Comparison of ENCODE assay signal across 20 cellular contexts in genomic region chr10:88943778-88944177, GRCh38. TPM values are rescaled to one million over a fixed set of nuclear protein-coding genes. Genes with fewer than 3 reads are reported as not detected.
DNase-seq lines count a peak whose midpoint lies in the region; ATAC-seq and TF ChIP-seq lines count a peak whose summit lies in the region.
"Had no signal": no experiment of that assay in that cellular context is flagged by ENCODE, and none has a peak within 500 bp of the region (broad histone marks: within the 10 kb centered on the region; RNA-seq: fewer than 3 reads in every experiment).

No MANE protein-coding gene starts in this region.

- peaks cover 0 to 55% (median 0%) of the 10 kb centered on the region in 11 experiments; a peak in 4 of 22 replicates for H3K36me3 ChIP-seq in BLaER1 treated with 17β-estradiol and CSF1 and Interleukin-3, amounts not matched to agents 10 nM and 100 nM
- H3K36me3 ChIP-seq in tibial artery (peaks cover 95 to 97% (median 96%) of the 10 kb centered on the region in 3 donors), lower lobe of right lung (peaks cover 38% of the 10 kb centered on the region)
- H3K36me3 ChIP-seq: SJCRH30 had no signal

- H3K4me1 Mint-ChIP-seq in chondrocyte (ENCODE audit: low read depth) (peaks cover 80% of the 10 kb centered on the region), osteocyte (ENCODE audit: unreplicated experiment) (peaks cover 23% of the 10 kb centered on the region), MCF 10A (ENCODE audit: insufficient read depth, unreplicated experiment) (no peaks in the 10 kb centered on the region)

- no peaks in the 10 kb centered on the region for H3K9me3 ChIP-seq in BLaER1 treated with 17β-estradiol and CSF1 and Interleukin-3, amounts not matched to agents 10 nM and 100 nM (replicated peaks in 1 of 11)
- H3K9me3 ChIP-seq in tibial artery, result no peaks in the 10 kb centered on the region
- H3K9me3 ChIP-seq in lower lobe of right lung, result no peaks in the 10 kb centered on the region
- H3K9me3 ChIP-seq: SJCRH30 had no signal

- H4K20me1 ChIP-seq in BLaER1 treated with 17β-estradiol and CSF1 and Interleukin-3, amounts not matched to agents 10 nM and 100 nM, result peaks cover 0 to 22% (median 0%) of the 10 kb centered on the region in 11 experiments; a peak in 2 of 22 replicates

- no peak overlapping the region for H3K9ac ChIP-seq in BLaER1 treated with 17β-estradiol and CSF1 and Interleukin-3, amounts not matched to agents 10 nM and 100 nM
- H3K9ac ChIP-seq: KMS-11 had no signal

- H3K4me1 ChIP-seq in BLaER1 treated with 17β-estradiol and CSF1 and Interleukin-3, amounts not matched to agents 10 nM and 100 nM, result peaks cover 17 to 32% (median 21%) of the 10 kb centered on the region in 10 experiments
- H3K4me1 ChIP-seq in tibial artery (peaks cover 0 to 85% (median 55%) of the 10 kb centered on the region in 4 donors), lower lobe of right lung (no peaks in the 10 kb centered on the region)
- H3K4me1 ChIP-seq: SJCRH30 had no signal

- CTCF ChIA-PET in MCF 10A (lab: Yijun Ruan, JAX), result interaction anchor here (0.7 to 3.4 kb wide), 7 partner anchors 8 to 274 kb away, joined by 3 to 26 read pairs (median 9); no protein-coding TSS in a partner anchor

- no TSS peak for BruUV-seq in MCF 10A (replicated peaks; lab: Mats Ljungman, UMichigan)

- DNase-seq in chondrocyte (ENCODE audit: low spot score) (no peak), osteocyte (ENCODE audit: extremely low spot score, unreplicated experiment) (no peak), tibial artery (no peak), MCF 10A (ENCODE audit: unreplicated experiment) (no peak), lower lobe of right lung (no peak), nucleus accumbens (lab: John Stamatoyannopoulos, UW) (no peak)
- DNase-seq: 8988T, DMS53, GDM1, IMR-90, NCI-H1417, NCI-H187 treated with DMSO at 0.1 percent for 48 hours, NCI-H2107, NCI-H446 treated with DMSO at 0.1 percent for 48 hours, NCI-H526 treated with DMSO at 0.1 percent for 48 hours, OCI-M1, SJCRH30 had no signal

- H3K4me3 ChIP-seq in BLaER1 treated with 17β-estradiol and CSF1 and Interleukin-3, amounts not matched to agents 10 nM and 100 nM, result no peak overlapping the region
- peak overlapping the region; percentile 9 to 72 for H3K4me3 ChIP-seq in tibial artery
- H3K4me3 ChIP-seq in lower lobe of right lung, result no peak overlapping the region
- H3K4me3 ChIP-seq: SJCRH30 had no signal

- no peak overlapping the region for H3K27ac ChIP-seq in BLaER1 treated with 17β-estradiol and CSF1 and Interleukin-3, amounts not matched to agents 10 nM and 100 nM
- H3K27ac ChIP-seq in tibial artery (peak overlapping the region; percentile 88 to 89), lower lobe of right lung (no peak overlapping the region)
- H3K27ac ChIP-seq: KMS-11, SJCRH30 had no signal

- H3K4me3 Mint-ChIP-seq in chondrocyte (ENCODE audit: unreplicated experiment) (peak overlapping the region; percentile 7), osteocyte (ENCODE audit: unreplicated experiment) (no peak overlapping the region), MCF 10A (ENCODE audit: unreplicated experiment) (no peak overlapping the region)
- H3K4me3 Mint-ChIP-seq: CD14-positive monocyte had no signal

- H3K27me3 Mint-ChIP-seq in chondrocyte (ENCODE audit: low read depth) (no peaks in the 10 kb centered on the region), osteocyte (ENCODE audit: unreplicated experiment) (no peaks in the 10 kb centered on the region), MCF 10A (ENCODE audit: insufficient read depth, unreplicated experiment) (no peaks in the 10 kb centered on the region)

- intact Hi-C loops in tibial artery (cut with DNase I; ENCODE audit: low total_unique reads) (no loop called here), MCF 10A (cut with micrococcal nuclease) (no loop called here), lower lobe of right lung (cut with DNase I) (no loop called here)

- peaks cover 60% of the 10 kb centered on the region for H3K36me3 Mint-ChIP-seq in chondrocyte (ENCODE audit: low read depth)
- peaks cover 30% of the 10 kb centered on the region for H3K36me3 Mint-ChIP-seq in osteocyte (ENCODE audit: unreplicated experiment)
- H3K36me3 Mint-ChIP-seq in MCF 10A (ENCODE audit: insufficient read depth, unreplicated experiment), result peaks cover 7% of the 10 kb centered on the region

- H3K4me2 ChIP-seq in BLaER1 treated with 17β-estradiol and CSF1 and Interleukin-3, amounts not matched to agents 10 nM and 100 nM, result peak overlapping the region in 6 of 11 experiments; percentile 10 to 87 (median 78); a peak in 10 of 22 replicates
- H3K4me2 ChIP-seq: KMS-11 had no signal

- TF ChIP-seq CTCF in chondrocyte (IDR thresholded peaks at IDR 0.05), result no peak
- no peak for TF ChIP-seq CTCF in osteocyte (IDR thresholded peaks at IDR 0.05)
- TF ChIP-seq CTCF in tibial artery (IDR thresholded peaks at IDR 0.05), result no peak
- no peak for TF ChIP-seq CTCF in MCF 10A (IDR thresholded peaks at IDR 0.05; ENCODE audit: unreplicated experiment)
- TF ChIP-seq CTCF in lower lobe of right lung (IDR thresholded peaks at IDR 0.05), result no peak

- ATAC-seq in lower lobe of right lung, result no peak

- POLR2A ChIA-PET in MCF 10A (lab: Yijun Ruan, JAX), result interaction anchor here (0.6 to 2.1 kb wide), 2 partner anchors 21 to 47 kb away, joined by 3 to 12 read pairs; partner anchors contain the start of gene FAS

- H3K27ac Mint-ChIP-seq in chondrocyte (ENCODE audit: unreplicated experiment) (peak overlapping the region; percentile 68), osteocyte (ENCODE audit: unreplicated experiment) (peak overlapping the region; percentile 6), MCF 10A (ENCODE audit: low read depth, unreplicated experiment) (no peak overlapping the region)

- H3K27me3 ChIP-seq in BLaER1 treated with 17β-estradiol and CSF1 and Interleukin-3, amounts not matched to agents 10 nM and 100 nM, result peaks cover 0 to 54% (median 0%) of the 10 kb centered on the region in 11 experiments; a peak in 4 of 22 replicates
- H3K27me3 ChIP-seq in tibial artery, result no peaks in the 10 kb centered on the region
- no peaks in the 10 kb centered on the region for H3K27me3 ChIP-seq in lower lobe of right lung (ENCODE audit: low read depth)
- H3K27me3 ChIP-seq: SJCRH30 had no signal

- no peaks in the 10 kb centered on the region for H3K9me3 Mint-ChIP-seq in chondrocyte (ENCODE audit: low read depth)
- no peaks in the 10 kb centered on the region for H3K9me3 Mint-ChIP-seq in osteocyte (ENCODE audit: unreplicated experiment)
- no peaks in the 10 kb centered on the region for H3K9me3 Mint-ChIP-seq in MCF 10A (ENCODE audit: unreplicated experiment)

RNA-seq across cellular contexts. Expression of gene ACTA2, which starts 8.8 kb away (rescaled TPM):
- 846 to 4,145 TPM (median 3,929 TPM) in 3 replicates for total RNA-seq in chondrocyte
- total RNA-seq in osteocyte, result 315 and 329 TPM in 2 replicates
- total RNA-seq in MCF 10A (2022), result 25.4 and 25.6 TPM in 2 replicates
- 204 TPM for total RNA-seq in lower lobe of right lung

RNA-seq across cellular contexts. Expression of gene FAS, which starts 46.8 kb away (rescaled TPM):
- total RNA-seq in chondrocyte (11.2 to 11.6 TPM (median 11.5 TPM) in 3 replicates), osteocyte (6.9 and 8.8 TPM in 2 replicates), MCF 10A (2022) (55.6 and 60.2 TPM in 2 replicates), lower lobe of right lung (35.7 TPM)

Comparison
In these comparisons a context has a peak if more than half of its experiments do, and no peak if none do; other contexts are left out.
1. H3K27ac ChIP-seq: peak in tibial artery (2 of 2); none in BLaER1 treated with 17β-estradiol and CSF1 and Interleukin-3, amounts not matched to agents 10 nM and 100 nM (0 of 11) and lower lobe of right lung (single experiment).
2. H3K4me3 ChIP-seq: peak in tibial artery (2 of 2); none in BLaER1 treated with 17β-estradiol and CSF1 and Interleukin-3, amounts not matched to agents 10 nM and 100 nM (0 of 10) and lower lobe of right lung (single experiment).